ENCODE assay signal across 22 cellular contexts in genomic region chr4:54794033-54794432, GRCh38.
"Had no signal": no experiment of that assay in that cellular context is flagged by ENCODE, and none has a peak within 500 bp of the region (broad histone marks: within the 10 kb centered on the region; RNA-seq: fewer than 3 reads in every experiment).

No MANE protein-coding gene starts in this region.

- H3K9me3 ChIP-seq: adrenal gland had no signal

- H3K27ac Mint-ChIP-seq: activated CD4-positive, alpha-beta memory T cell treated with anti-CD3 and anti-CD28 coated beads for 36 hours; activated CD4-positive, alpha-beta T cell treated with anti-CD3 and anti-CD28 coated beads, Interleukin-2, amount 10 ng/mL, durations not matched to agents 7 days and 5 days; activated naive CD8-positive, alpha-beta T cell treated with anti-CD3 and anti-CD28 coated beads, Interleukin-2, amount 10 ng/mL, durations not matched to agents 7 days and 5 days; activated T-cell treated with anti-CD3 and anti-CD28 coated beads, Interleukin-2, amount 50 U/mL, for 72 hours; activated T-helper 2 cell treated with anti-CD3 and anti-CD28 coated beads, Interferon-gamma antibody, Interleukin-2, Interleukin-4, amounts not matched to agents 10 μg/mL and 5 μg/mL and 100 μg/mL, durations not matched to agents 14 hours and 24 hours and 36 hours; T-cell had no signal

- H3K27me3 ChIP-seq: adrenal gland had no signal

- H3K4me3 Mint-ChIP-seq: activated CD4-positive, alpha-beta memory T cell treated with anti-CD3 and anti-CD28 coated beads for 36 hours; activated CD4-positive, alpha-beta T cell treated with anti-CD3 and anti-CD28 coated beads, Interleukin-2, amount 10 ng/mL, durations not matched to agents 7 days and 5 days; activated naive CD8-positive, alpha-beta T cell treated with anti-CD3 and anti-CD28 coated beads, Interleukin-2, amount 10 ng/mL, durations not matched to agents 7 days and 5 days; activated T-cell treated with anti-CD3 and anti-CD28 coated beads, Interleukin-2, amount 50 U/mL, for 72 hours; T-cell had no signal

- ATAC-seq: activated T-cell treated with anti-CD3 and anti-CD28 coated beads, Interleukin-2, amount 50 U/mL, for 72 hours; PC-3 had no signal

- DNase-seq: activated CD4-positive, alpha-beta memory T cell treated with anti-CD3 and anti-CD28 coated beads for 36 hours; activated CD4-positive, alpha-beta T cell treated with anti-CD3 and anti-CD28 coated beads, Interleukin-2, amount 10 ng/mL, durations not matched to agents 7 days and 5 days; activated CD4-positive, CD25-positive, alpha-beta regulatory T cell; activated CD8-positive, alpha-beta memory T cell treated with anti-CD3 and anti-CD28 coated beads, Interleukin-2, amount 50 U/mL, for 4 hours; activated gamma-delta T cell treated with Interleukin-2 at 50 U/mL for 16 hours; activated naive CD4-positive, alpha-beta T cell treated with anti-CD3 and anti-CD28 coated beads, Interleukin-2, amount 50 U/mL, for 16 hours; activated naive CD8-positive, alpha-beta T cell treated with anti-CD3 and anti-CD28 coated beads, Interleukin-2, amount 10 ng/mL, durations not matched to agents 7 days and 5 days; activated T-cell treated with anti-CD3 and anti-CD28 coated beads, Interleukin-2, amount 50 U/mL, for 72 hours; adrenal gland; anterior cingulate cortex; cerebellar nuclear complex; NCI-H1105 treated with DMSO at 0.1 percent for 48 hours; NCI-H146; NCI-H2029; NCI-H345; NCI-H510A; NCI-H69; PC-3; SHP77 treated with DMSO at 0.1 percent for 48 hours; T-cell had no signal

- H3K9me3 Mint-ChIP-seq: activated CD4-positive, alpha-beta T cell treated with anti-CD3 and anti-CD28 coated beads, Interleukin-2, amount 10 ng/mL, durations not matched to agents 7 days and 5 days; activated naive CD8-positive, alpha-beta T cell treated with anti-CD3 and anti-CD28 coated beads, Interleukin-2, amount 10 ng/mL, durations not matched to agents 7 days and 5 days; activated T-helper 2 cell treated with anti-CD3 and anti-CD28 coated beads, Interferon-gamma antibody, Interleukin-2, Interleukin-4, amounts not matched to agents 10 μg/mL and 5 μg/mL and 100 μg/mL, durations not matched to agents 14 hours and 24 hours and 36 hours; T-cell had no signal

- H3K36me3 Mint-ChIP-seq: activated naive CD8-positive, alpha-beta T cell treated with anti-CD3 and anti-CD28 coated beads, Interleukin-2, amount 10 ng/mL, durations not matched to agents 7 days and 5 days; T-cell had no signal

- H3K4me1 ChIP-seq: adrenal gland had no signal

- H3K27ac ChIP-seq: adrenal gland, VCaP had no signal

- H3K27me3 Mint-ChIP-seq: activated CD4-positive, alpha-beta memory T cell treated with anti-CD3 and anti-CD28 coated beads for 36 hours; activated CD4-positive, alpha-beta T cell treated with anti-CD3 and anti-CD28 coated beads, Interleukin-2, amount 10 ng/mL, durations not matched to agents 7 days and 5 days; activated naive CD8-positive, alpha-beta T cell treated with anti-CD3 and anti-CD28 coated beads, Interleukin-2, amount 10 ng/mL, durations not matched to agents 7 days and 5 days; T-cell had no signal

- H3K4me1 Mint-ChIP-seq: activated CD4-positive, alpha-beta T cell treated with anti-CD3 and anti-CD28 coated beads, Interleukin-2, amount 10 ng/mL, durations not matched to agents 7 days and 5 days; activated naive CD8-positive, alpha-beta T cell treated with anti-CD3 and anti-CD28 coated beads, Interleukin-2, amount 10 ng/mL, durations not matched to agents 7 days and 5 days had no signal

- H3K36me3 ChIP-seq: adrenal gland had no signal

- H3K4me3 ChIP-seq: adrenal gland had no signal
